Comparison of ENCODE assay signal across 1 cellular context in genomic region chr7:127933116-127933515, GRCh38.
TF ChIP-seq lines count a peak whose summit lies in the region.

No MANE protein-coding gene starts in this region.

TF ChIP-seq in GM23338, 12 proteins besides CTCF, POLR2A, EP300 and RAD21 (continued from another document):
- TF ChIP-seq ZNF462 (CRISPR knock-in tag; IDR thresholded peaks at IDR 0.05) (no peak), NANOG (IDR thresholded peaks at IDR 0.05; ENCODE audit: borderline replicate concordance) (no peak), STAT1 (IDR thresholded peaks at IDR 0.05; ENCODE audit: unreplicated experiment) (no peak)
